19 cellular contexts compared by ENCODE assay signal in genomic region chr1:64539279-64539678, GRCh38.
A peak's percentile ranks its signal among the peaks of the same experiment; 100 is the strongest.
DNase-seq lines count a peak whose midpoint lies in the region; TF ChIP-seq lines count a peak whose summit lies in the region.
"Had no signal": no experiment of that assay in that cellular context is flagged by ENCODE, and none has a peak within 500 bp of the region (broad histone marks: within the 10 kb centered on the region; RNA-seq: fewer than 3 reads in every experiment).

No MANE protein-coding gene starts in this region.

- no peak for TF ChIP-seq EP300 in esophagus muscularis mucosa (IDR thresholded peaks at IDR 0.05)
- no peak for TF ChIP-seq EP300 in neural cell (conservative IDR thresholded peaks at IDR 0.05; ENCODE audit: poor library complexity, severe bottlenecking)

- no peaks in the 10 kb centered on the region for H3K9me3 Mint-ChIP-seq in MCF 10A (ENCODE audit: unreplicated experiment)

- peaks cover 11% of the 10 kb centered on the region for H3K4me1 Mint-ChIP-seq in MCF 10A (ENCODE audit: insufficient read depth, unreplicated experiment)

- H3K27me3 ChIP-seq in breast epithelium, result no peaks in the 10 kb centered on the region
- no peaks in the 10 kb centered on the region for H3K27me3 ChIP-seq in esophagus muscularis mucosa
- H3K27me3 ChIP-seq in neural cell (ENCODE audit: insufficient read depth, low read depth, low read length), result no peaks in the 10 kb centered on the region
- no peaks in the 10 kb centered on the region for H3K27me3 ChIP-seq in uterus
- H3K27me3 ChIP-seq in H7 (ENCODE audit: control insufficient read depth, insufficient read depth, low read length), result no peaks in the 10 kb centered on the region
- H3K27me3 ChIP-seq: tibial nerve had no signal

- H3K9me3 ChIP-seq in breast epithelium (no peaks in the 10 kb centered on the region), esophagus muscularis mucosa (no peaks in the 10 kb centered on the region), neural cell (ENCODE audit: low read length) (no peaks in the 10 kb centered on the region), uterus (no peaks in the 10 kb centered on the region)

- H3K27ac ChIP-seq in breast epithelium (peak overlapping the region; percentile 36 to 67), esophagus muscularis mucosa (replicated peaks in 1 of 4) (peak overlapping the region; percentile 24 to 51 (median 33)), neural cell (ENCODE audit: low read length) (peak overlapping the region; percentile 23), uterus (peak overlapping the region; percentile 63 to 80)
- H3K27ac ChIP-seq: KMS-11, VCaP had no signal

- H3K4me3 Mint-ChIP-seq in MCF 10A (ENCODE audit: unreplicated experiment), result no peak overlapping the region

- H3K36me3 ChIP-seq in breast epithelium (no peaks in the 10 kb centered on the region), esophagus muscularis mucosa (no peaks in the 10 kb centered on the region), neural cell (ENCODE audit: insufficient read depth, low read length) (no peaks in the 10 kb centered on the region), uterus (no peaks in the 10 kb centered on the region), H7 (replicated peaks; ENCODE audit: control insufficient read depth, insufficient read depth, low read length) (no peaks in the 10 kb centered on the region)
- H3K36me3 ChIP-seq: tibial nerve had no signal

- BruUV-seq in MCF 10A (replicated peaks; lab: Mats Ljungman, UMichigan), result no TSS peak

- TF ChIP-seq RAD21 in neural cell (conservative IDR thresholded peaks at IDR 0.05), result no peak

- no peak overlapping the region for H3K27ac Mint-ChIP-seq in MCF 10A (ENCODE audit: low read depth, unreplicated experiment)
- H3K27ac Mint-ChIP-seq: activated naive CD8-positive, alpha-beta T cell treated with anti-CD3 and anti-CD28 coated beads, Interleukin-2, amount 10 ng/mL, durations not matched to agents 7 days and 5 days had no signal

- H3K9ac ChIP-seq in neural cell (ENCODE audit: low read length), result no peak overlapping the region
- H3K9ac ChIP-seq: KMS-11 had no signal

- no peak overlapping the region for H2AFZ ChIP-seq in neural cell (ENCODE audit: low read depth, low read length)

- no peaks in the 10 kb centered on the region for H3K36me3 Mint-ChIP-seq in MCF 10A (ENCODE audit: insufficient read depth, unreplicated experiment)
- H3K36me3 Mint-ChIP-seq: CD4-positive, CD25-positive, alpha-beta regulatory T cell had no signal

- H3K4me1 ChIP-seq in breast epithelium (peaks cover 0 to 9% of the 10 kb centered on the region in 2 donors), esophagus muscularis mucosa (peaks cover 19 to 55% (median 45%) of the 10 kb centered on the region in 4 donors), uterus (peaks cover 0 to 7% of the 10 kb centered on the region in 2 donors)

- no peaks in the 10 kb centered on the region for H3K9me2 ChIP-seq in neural cell (ENCODE audit: insufficient read depth, low read length)

- intact Hi-C loops in breast epithelium (cut with DNase I; ENCODE audit: low total_unique reads), result no loop called here
- intact Hi-C loops in MCF 10A (cut with micrococcal nuclease), result no loop called here
- intact Hi-C loops in esophagus muscularis mucosa (cut with DNase I), result no loop called here
- intact Hi-C loops in uterus (cut with DNase I; ENCODE audit: low total_unique reads), result no loop called here

- H3K79me2 ChIP-seq in neural cell (replicated peaks; ENCODE audit: insufficient read depth, low read length), result peaks cover 8% of the 10 kb centered on the region

- H4K20me1 ChIP-seq in neural cell (ENCODE audit: insufficient read depth), result no peaks in the 10 kb centered on the region

- H3K4me3 ChIP-seq in breast epithelium (no peak overlapping the region), esophagus muscularis mucosa (no peak overlapping the region), neural cell (ENCODE audit: low read length) (no peak overlapping the region), uterus (no peak overlapping the region), H7 (ENCODE audit: insufficient read depth, low read depth, low read length) (no peak overlapping the region)
- H3K4me3 ChIP-seq: smooth muscle cell had no signal

- no peak for TF ChIP-seq POLR2A in breast epithelium (IDR thresholded peaks at IDR 0.05)
- TF ChIP-seq POLR2A in esophagus muscularis mucosa (IDR thresholded peaks at IDR 0.05; ENCODE audit: low read depth), result no peak
- TF ChIP-seq POLR2A in uterus (IDR thresholded peaks at IDR 0.05), result no peak

- no peak for DNase-seq in breast epithelium (ENCODE audit: low spot score in 2 of 2)
- DNase-seq in MCF 10A (ENCODE audit: unreplicated experiment), result no peak
- no peak for DNase-seq in esophagus muscularis mucosa (ENCODE audit: extremely low spot score)
- no peak for DNase-seq in uterus
- DNase-seq in H7, result no peak
- no peak for DNase-seq in mucosa of gallbladder (ENCODE audit: low spot score)
- DNase-seq in DMS53 (lab: John Stamatoyannopoulos, UW), result no peak
- DNase-seq: activated CD4-positive, alpha-beta T cell treated with anti-CD3 and anti-CD28 coated beads, Interleukin-2, amount 50 U/mL, for 48 hours; activated naive CD8-positive, alpha-beta T cell treated with anti-CD3 and anti-CD28 coated beads, Interleukin-2, amount 10 ng/mL, durations not matched to agents 7 days and 5 days; activated T-cell treated with anti-CD3 and anti-CD28 coated beads, Interleukin-2, amount 50 U/mL, for 72 hours; CD4-positive, CD25-positive, alpha-beta regulatory T cell; effector CD8-positive, alpha-beta T cell; NCI-H1092 treated with DMSO at 0.1 percent for 48 hours; NCI-H345 had no signal

- no peaks in the 10 kb centered on the region for H3F3A ChIP-seq in neural cell (ENCODE audit: insufficient read depth, low read length, poor library complexity, severe bottlenecking)

- TF ChIP-seq CTCF in breast epithelium (IDR thresholded peaks at IDR 0.05), result no peak
- no peak for TF ChIP-seq CTCF in MCF 10A (IDR thresholded peaks at IDR 0.05; ENCODE audit: unreplicated experiment)
- TF ChIP-seq CTCF in esophagus muscularis mucosa (IDR thresholded peaks at IDR 0.05), result no peak
- no peak for TF ChIP-seq CTCF in neural cell (IDR thresholded peaks at IDR 0.05; ENCODE audit: poor library complexity, severe bottlenecking)
- TF ChIP-seq CTCF in uterus (IDR thresholded peaks at IDR 0.05), result no peak

- H3K4me2 ChIP-seq in neural cell (ENCODE audit: low read length), result no peak overlapping the region
- H3K4me2 ChIP-seq: KMS-11 had no signal

- CTCF ChIA-PET in MCF 10A (lab: Yijun Ruan, JAX), result interaction anchor here (0.6 kb wide), 2 partner anchors 136 to 164 kb away, joined by 3 read pairs; no protein-coding TSS in a partner anchor

- WGBS in esophagus muscularis mucosa, result 28% methylated on average over 3 of the region's 3 CpGs

- POLR2A ChIA-PET in MCF 10A (lab: Yijun Ruan, JAX), result interaction anchor here (0.7 kb wide), 1 partner anchor 13 kb away, joined by 3 read pairs; no protein-coding TSS in a partner anchor

- H3K27me3 Mint-ChIP-seq in MCF 10A (ENCODE audit: insufficient read depth, unreplicated experiment), result no peaks in the 10 kb centered on the region
- H3K27me3 Mint-ChIP-seq: CD4-positive, CD25-positive, alpha-beta regulatory T cell had no signal

TF ChIP-seq in neural cell, 6 proteins besides CTCF, POLR2A, EP300 and RAD21:
- TF ChIP-seq EZH2 (IDR thresholded peaks at IDR 0.05; ENCODE audit: borderline replicate concordance, insufficient read depth, low read length, poor library complexity, severe bottlenecking) (no peak), MXI1 (conservative IDR thresholded peaks at IDR 0.05; ENCODE audit: poor library complexity, severe bottlenecking) (no peak), POLR2AphosphoS5 (IDR thresholded peaks at IDR 0.05) (no peak), TAF1 (IDR thresholded peaks at IDR 0.05; ENCODE audit: low read depth) (no peak), SMC3 (conservative IDR thresholded peaks at IDR 0.05; ENCODE audit: poor library complexity) (no peak)
- TF ChIP-seq, protein P1, sequence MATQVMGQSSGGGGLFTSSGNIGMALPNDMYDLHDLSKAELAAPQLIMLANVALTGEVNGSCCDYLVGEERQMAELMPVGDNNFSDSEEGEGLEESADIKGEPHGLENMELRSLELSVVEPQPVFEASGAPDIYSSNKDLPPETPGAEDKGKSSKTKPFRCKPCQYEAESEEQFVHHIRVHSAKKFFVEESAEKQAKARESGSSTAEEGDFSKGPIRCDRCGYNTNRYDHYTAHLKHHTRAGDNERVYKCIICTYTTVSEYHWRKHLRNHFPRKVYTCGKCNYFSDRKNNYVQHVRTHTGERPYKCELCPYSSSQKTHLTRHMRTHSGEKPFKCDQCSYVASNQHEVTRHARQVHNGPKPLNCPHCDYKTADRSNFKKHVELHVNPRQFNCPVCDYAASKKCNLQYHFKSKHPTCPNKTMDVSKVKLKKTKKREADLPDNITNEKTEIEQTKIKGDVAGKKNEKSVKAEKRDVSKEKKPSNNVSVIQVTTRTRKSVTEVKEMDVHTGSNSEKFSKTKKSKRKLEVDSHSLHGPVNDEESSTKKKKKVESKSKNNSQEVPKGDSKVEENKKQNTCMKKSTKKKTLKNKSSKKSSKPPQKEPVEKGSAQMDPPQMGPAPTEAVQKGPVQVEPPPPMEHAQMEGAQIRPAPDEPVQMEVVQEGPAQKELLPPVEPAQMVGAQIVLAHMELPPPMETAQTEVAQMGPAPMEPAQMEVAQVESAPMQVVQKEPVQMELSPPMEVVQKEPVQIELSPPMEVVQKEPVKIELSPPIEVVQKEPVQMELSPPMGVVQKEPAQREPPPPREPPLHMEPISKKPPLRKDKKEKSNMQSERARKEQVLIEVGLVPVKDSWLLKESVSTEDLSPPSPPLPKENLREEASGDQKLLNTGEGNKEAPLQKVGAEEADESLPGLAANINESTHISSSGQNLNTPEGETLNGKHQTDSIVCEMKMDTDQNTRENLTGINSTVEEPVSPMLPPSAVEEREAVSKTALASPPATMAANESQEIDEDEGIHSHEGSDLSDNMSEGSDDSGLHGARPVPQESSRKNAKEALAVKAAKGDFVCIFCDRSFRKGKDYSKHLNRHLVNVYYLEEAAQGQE (IDR thresholded peaks at IDR 0.05; ENCODE audit: borderline replicate concordance), result no peak
